ENCODE assay signal across 15 cellular contexts in genomic region chr16:84042879-84043485, GRCh38. TPM values are rescaled to one million over a fixed set of nuclear protein-coding genes. Genes with fewer than 3 reads are reported as not detected.
DNase-seq lines count a peak whose midpoint lies in the region; TF ChIP-seq lines count a peak whose summit lies in the region.
"Had no signal": no experiment of that assay in that cellular context is flagged by ENCODE, and none has a peak within 500 bp of the region (broad histone marks: within the 10 kb centered on the region; RNA-seq: fewer than 3 reads in every experiment).

No MANE protein-coding gene starts in this region.

- TF ChIP-seq CTCF in chondrocyte (IDR thresholded peaks at IDR 0.05) = no peak
- TF ChIP-seq CTCF in parathyroid adenoma (IDR thresholded peaks at IDR 0.05) = no peak

- no peak overlapping the region for H3K27ac Mint-ChIP-seq in chondrocyte (ENCODE audit: unreplicated experiment)
- H3K27ac Mint-ChIP-seq: stimulated activated naive CD8-positive, alpha-beta T cell treated with anti-CD3 and anti-CD28 coated beads, Interleukin-15, amount 100 ng/mL, for 72 hours had no signal

- peaks cover 12% of the 10 kb centered on the region for H3K4me1 ChIP-seq in parathyroid adenoma

- H3K27me3 ChIP-seq in parathyroid adenoma (ENCODE audit: control insufficient read depth, insufficient read depth, low read length) = no peaks in the 10 kb centered on the region

- peak overlapping the region; percentile 32 for H3K4me2 ChIP-seq in parathyroid adenoma (ENCODE audit: low read length)

- H3K9me3 Mint-ChIP-seq in chondrocyte (ENCODE audit: low read depth) = no peaks in the 10 kb centered on the region
- H3K9me3 Mint-ChIP-seq: stimulated activated naive CD8-positive, alpha-beta T cell treated with anti-CD3 and anti-CD28 coated beads, Interleukin-15, amount 100 ng/mL, for 72 hours had no signal

- DNase-seq in ELF-1 (ENCODE audit: low read depth, low spot score) (peak; percentile 79), NCI-H2107 (lab: John Stamatoyannopoulos, UW) (peak; percentile 94), chondrocyte (ENCODE audit: low spot score) (peak; percentile 81), OCI-M2 (lab: John Stamatoyannopoulos, UW; ENCODE audit: unreplicated experiment) (no peak), NCI-H2227 treated with DMSO at 0.1 percent for 48 hours (lab: John Stamatoyannopoulos, UW) (no peak), erythroblast (lab: John Stamatoyannopoulos, UW) (no peak)
- DNase-seq: activated CD4-positive, alpha-beta T cell treated with anti-CD3 and anti-CD28 coated beads for 4 hours; activated T-cell treated with anti-CD3 and anti-CD28 coated beads, Interleukin-2, amount 50 U/mL, for 1 hour; cortex of kidney; NCI-H1694; stimulated activated naive CD8-positive, alpha-beta T cell treated with anti-CD3 and anti-CD28 coated beads, Interleukin-15, amount 100 ng/mL, for 72 hours had no signal

- no peak for TF ChIP-seq POLR2A in erythroblast (IDR thresholded peaks at IDR 0.05; ENCODE audit: low read length)

- H3K79me2 ChIP-seq in parathyroid adenoma = no peaks in the 10 kb centered on the region

- H3K9me3 ChIP-seq in parathyroid adenoma (ENCODE audit: control insufficient read depth, low read length) = no peaks in the 10 kb centered on the region

- no peaks in the 10 kb centered on the region for H3K4me1 Mint-ChIP-seq in chondrocyte (ENCODE audit: low read depth)

- no peaks in the 10 kb centered on the region for H3K36me3 ChIP-seq in parathyroid adenoma (ENCODE audit: control insufficient read depth, insufficient read depth, low read length)

- peaks cover 29% of the 10 kb centered on the region for H3K27me3 Mint-ChIP-seq in chondrocyte (ENCODE audit: low read depth)

- no peak overlapping the region for H3K4me3 Mint-ChIP-seq in chondrocyte (ENCODE audit: unreplicated experiment)
- H3K4me3 Mint-ChIP-seq: stimulated activated naive CD8-positive, alpha-beta T cell treated with anti-CD3 and anti-CD28 coated beads, Interleukin-15, amount 100 ng/mL, for 72 hours had no signal

- H3K4me3 ChIP-seq in parathyroid adenoma (ENCODE audit: low read depth, low read length) = no peak overlapping the region

- no peak overlapping the region for H3K9ac ChIP-seq in parathyroid adenoma

- H3K27ac ChIP-seq in parathyroid adenoma = no peak overlapping the region

- H2AFZ ChIP-seq in parathyroid adenoma = peak overlapping the region; percentile 48

- peaks cover 2% of the 10 kb centered on the region for H3K36me3 Mint-ChIP-seq in chondrocyte (ENCODE audit: low read depth)

RNA-seq across cellular contexts. Expression of gene SLC38A8, which starts 0.4 kb away (rescaled TPM):
- not detected in 3 replicates for total RNA-seq in chondrocyte
- total RNA-seq: fibroblast of lung; myocyte; T-helper 1 cell treated with Interleukin-12 subunit alpha and Interleukin-12 subunit beta and Interleukin-4 antibody, amounts not matched to agents 30 ng/mL and 1 ng/mL, for 36 hours had no signal

Comparison
In these comparisons a context has a peak if more than half of its experiments do, and no peak if none do; other contexts are left out.
1. DNase-seq: peak in ELF-1 (single experiment), NCI-H2107 (single experiment) and chondrocyte (single experiment); none in OCI-M2 (single experiment), NCI-H2227 treated with DMSO at 0.1 percent for 48 hours (single experiment) and erythroblast (0 of 2).